In the genomic region with DNA sequence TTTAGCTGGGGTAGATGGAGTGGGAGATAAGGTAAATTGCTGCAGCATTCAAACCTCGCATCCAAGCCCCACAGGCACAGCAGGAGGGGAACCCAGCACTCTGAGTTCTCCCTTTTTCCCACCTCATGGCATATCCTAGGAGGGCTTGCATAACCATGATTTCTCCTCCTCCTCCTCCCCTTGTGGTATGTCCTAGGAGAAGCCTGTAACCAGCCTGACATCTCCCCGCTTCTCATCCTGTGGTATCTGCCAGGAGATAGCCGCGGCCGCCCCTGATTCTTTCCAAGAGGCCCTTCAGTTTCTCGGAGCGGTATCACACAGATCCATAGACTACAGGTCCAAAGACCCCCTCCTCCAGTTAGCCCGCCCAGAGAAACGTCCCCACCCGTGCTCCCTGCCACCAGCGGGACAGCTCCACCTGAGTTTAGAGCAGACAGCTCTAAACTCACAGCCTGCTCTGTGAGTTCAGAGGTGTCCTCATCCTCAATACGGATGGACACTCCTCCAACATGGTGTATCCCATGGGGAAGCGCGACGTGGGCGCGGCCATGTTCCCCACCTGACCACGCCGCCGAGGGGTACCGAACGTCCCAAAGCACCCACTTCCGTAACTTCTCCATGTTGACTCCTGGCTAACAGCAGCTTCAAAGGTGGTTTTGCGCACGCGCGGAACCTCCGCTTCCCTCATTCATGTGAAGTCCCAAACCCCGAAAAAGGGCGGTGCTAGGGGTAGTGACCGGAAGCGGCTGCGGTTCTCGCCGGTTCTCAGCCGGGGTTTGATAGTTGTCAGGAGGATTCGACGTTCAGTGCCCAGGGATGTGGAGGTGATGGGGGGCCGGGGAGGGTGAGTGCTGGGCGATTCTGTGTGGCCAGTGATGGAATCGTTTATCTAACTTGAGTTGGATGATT, we compare ENCODE assay signal across 1 cellular context.
TF ChIP-seq lines count a peak whose summit lies in the region.

Gene ZNF81, plus strand, starts transcription at position 739 of the 909 bp plus-strand sequence. CDS start 9,366 bp downstream, outside the sequence.

TF ChIP-seq in HepG2, 621 proteins besides CTCF, POLR2A, EP300 and RAD21 (continued from another document and continues in another):
- TF ChIP-seq GMEB1 (CRISPR knock-in tag; IDR thresholded peaks at IDR 0.05; ENCODE audit: borderline replicate concordance) (peak; percentile 76; the same call in 1 of the 2 replicates), MYC (CRISPR knock-in tag; IDR thresholded peaks at IDR 0.05; ENCODE audit: borderline replicate concordance) (peak; percentile 68; the same call in 1 of the 2 replicates), CREM (IDR thresholded peaks at IDR 0.05) (peak; percentile 71), CREM (CRISPR knock-in tag; IDR thresholded peaks at IDR 0.05) (no peak), ZBTB40 (IDR thresholded peaks at IDR 0.05) (no peak), ZBTB40 (CRISPR knock-in tag; IDR thresholded peaks at IDR 0.05) (no peak), GABPA (IDR thresholded peaks at IDR 0.05; ENCODE audit: low read depth, low read length) (peak; percentile 46; the same call in 1 of the 2 replicates), GABPA (CRISPR knock-in tag; IDR thresholded peaks at IDR 0.05; ENCODE audit: low read depth) (peak; percentile 90), POGZ (CRISPR knock-in tag; IDR thresholded peaks at IDR 0.05) (0 out of 2 replicates have a peak, but pooled peaks have one; percentile 44), FOXK1 (CRISPR knock-in tag; IDR thresholded peaks at IDR 0.05; ENCODE audit: borderline replicate concordance, low read depth) (peak; percentile 50; the same call in 1 of the 2 replicates), GATAD1 (CRISPR knock-in tag; IDR thresholded peaks at IDR 0.05) (peak; percentile 43; the same call in 1 of the 2 replicates), TCF7L2 (IDR thresholded peaks at IDR 0.05; ENCODE audit: low read depth, low read length) (no peak), POLR2G (IDR thresholded peaks at IDR 0.05; ENCODE audit: low read depth, low read length) (peak; percentile 66), SIX1 (CRISPR knock-in tag; IDR thresholded peaks at IDR 0.05; ENCODE audit: borderline replicate concordance) (no peak), RBFOX2 (IDR thresholded peaks at IDR 0.05; ENCODE audit: low read depth, low read length) (0 out of 2 replicates have a peak, but pooled peaks have one; percentile 22), ZNF574 (CRISPR knock-in tag; IDR thresholded peaks at IDR 0.05) (peak; percentile 82), HCFC1 (IDR thresholded peaks at IDR 0.05; ENCODE audit: low read depth, low read length) (peak; percentile 66; the same call in 1 of the 2 replicates), ZNF616 (CRISPR knock-in tag; IDR thresholded peaks at IDR 0.05; ENCODE audit: low read depth) (no peak), ZFX (CRISPR knock-in tag; IDR thresholded peaks at IDR 0.05; ENCODE audit: low read depth) (peak; percentile 29; the same call in 1 of the 2 replicates), ETV5 (CRISPR knock-in tag; IDR thresholded peaks at IDR 0.05; ENCODE audit: borderline replicate concordance) (peak; percentile 21; the same call in 1 of the 2 replicates), HOXA3 (CRISPR knock-in tag; IDR thresholded peaks at IDR 0.05) (peak; percentile 91), YEATS4 (CRISPR knock-in tag; IDR thresholded peaks at IDR 0.05; ENCODE audit: borderline replicate concordance) (peak; percentile 70; the same call in 1 of the 2 replicates), ZNF644 (CRISPR knock-in tag; IDR thresholded peaks at IDR 0.05; ENCODE audit: low read depth) (0 out of 2 replicates have a peak, but pooled peaks have one; percentile 14), KMT2B (CRISPR knock-in tag; IDR thresholded peaks at IDR 0.05) (peak; percentile 36; the same call in 1 of the 2 replicates), GABPB1 (CRISPR knock-in tag; IDR thresholded peaks at IDR 0.05) (peak; percentile 90), SAP130 (CRISPR knock-in tag; IDR thresholded peaks at IDR 0.05; ENCODE audit: low read depth) (peak; percentile 64), NKX3-1 (CRISPR knock-in tag; IDR thresholded peaks at IDR 0.05) (no peak), ZFY (CRISPR knock-in tag; IDR thresholded peaks at IDR 0.05) (0 out of 2 replicates have a peak, but pooled peaks have one; percentile 21), THAP11 (CRISPR knock-in tag; IDR thresholded peaks at IDR 0.05) (peak; percentile 80), FOXA1 (IDR thresholded peaks at IDR 0.05) (no peak), FOXA1 (CRISPR knock-in tag; IDR thresholded peaks at IDR 0.05) (peak; percentile 42), MXD4 (CRISPR knock-in tag; IDR thresholded peaks at IDR 0.05) (peak; percentile 43; the same call in 1 of the 2 replicates)
- TF ChIP-seq, protein P1, sequence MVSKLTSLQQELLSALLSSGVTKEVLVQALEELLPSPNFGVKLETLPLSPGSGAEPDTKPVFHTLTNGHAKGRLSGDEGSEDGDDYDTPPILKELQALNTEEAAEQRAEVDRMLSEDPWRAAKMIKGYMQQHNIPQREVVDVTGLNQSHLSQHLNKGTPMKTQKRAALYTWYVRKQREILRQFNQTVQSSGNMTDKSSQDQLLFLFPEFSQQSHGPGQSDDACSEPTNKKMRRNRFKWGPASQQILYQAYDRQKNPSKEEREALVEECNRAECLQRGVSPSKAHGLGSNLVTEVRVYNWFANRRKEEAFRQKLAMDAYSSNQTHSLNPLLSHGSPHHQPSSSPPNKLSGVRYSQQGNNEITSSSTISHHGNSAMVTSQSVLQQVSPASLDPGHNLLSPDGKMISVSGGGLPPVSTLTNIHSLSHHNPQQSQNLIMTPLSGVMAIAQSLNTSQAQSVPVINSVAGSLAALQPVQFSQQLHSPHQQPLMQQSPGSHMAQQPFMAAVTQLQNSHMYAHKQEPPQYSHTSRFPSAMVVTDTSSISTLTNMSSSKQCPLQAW (CRISPR knock-in tag; IDR thresholded peaks at IDR 0.05) = 0 out of 2 replicates have a peak, but pooled peaks have one; percentile 42
- TF ChIP-seq, protein P2, sequence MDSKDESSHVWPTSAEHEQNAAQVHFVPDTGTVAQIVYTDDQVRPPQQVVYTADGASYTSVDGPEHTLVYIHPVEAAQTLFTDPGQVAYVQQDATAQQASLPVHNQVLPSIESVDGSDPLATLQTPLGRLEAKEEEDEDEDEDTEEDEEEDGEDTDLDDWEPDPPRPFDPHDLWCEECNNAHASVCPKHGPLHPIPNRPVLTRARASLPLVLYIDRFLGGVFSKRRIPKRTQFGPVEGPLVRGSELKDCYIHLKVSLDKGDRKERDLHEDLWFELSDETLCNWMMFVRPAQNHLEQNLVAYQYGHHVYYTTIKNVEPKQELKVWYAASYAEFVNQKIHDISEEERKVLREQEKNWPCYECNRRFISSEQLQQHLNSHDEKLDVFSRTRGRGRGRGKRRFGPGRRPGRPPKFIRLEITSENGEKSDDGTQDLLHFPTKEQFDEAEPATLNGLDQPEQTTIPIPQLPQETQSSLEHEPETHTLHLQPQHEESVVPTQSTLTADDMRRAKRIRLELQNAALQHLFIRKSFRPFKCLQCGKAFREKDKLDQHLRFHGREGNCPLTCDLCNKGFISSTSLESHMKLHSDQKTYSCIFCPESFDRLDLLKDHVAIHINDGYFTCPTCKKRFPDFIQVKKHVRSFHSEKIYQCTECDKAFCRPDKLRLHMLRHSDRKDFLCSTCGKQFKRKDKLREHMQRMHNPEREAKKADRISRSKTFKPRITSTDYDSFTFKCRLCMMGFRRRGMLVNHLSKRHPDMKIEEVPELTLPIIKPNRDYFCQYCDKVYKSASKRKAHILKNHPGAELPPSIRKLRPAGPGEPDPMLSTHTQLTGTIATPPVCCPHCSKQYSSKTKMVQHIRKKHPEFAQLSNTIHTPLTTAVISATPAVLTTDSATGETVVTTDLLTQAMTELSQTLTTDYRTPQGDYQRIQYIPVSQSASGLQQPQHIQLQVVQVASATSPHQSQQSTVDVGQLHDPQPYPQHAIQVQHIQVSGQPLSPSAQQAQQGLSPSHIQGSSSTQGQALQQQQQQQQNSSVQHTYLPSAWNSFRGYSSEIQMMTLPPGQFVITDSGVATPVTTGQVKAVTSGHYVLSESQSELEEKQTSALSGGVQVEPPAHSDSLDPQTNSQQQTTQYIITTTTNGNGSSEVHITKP (CRISPR knock-in tag; IDR thresholded peaks at IDR 0.05; ENCODE audit: low read depth) = peak; percentile 79
